ENCODE assay signal across 12 cellular contexts in the genomic region with DNA sequence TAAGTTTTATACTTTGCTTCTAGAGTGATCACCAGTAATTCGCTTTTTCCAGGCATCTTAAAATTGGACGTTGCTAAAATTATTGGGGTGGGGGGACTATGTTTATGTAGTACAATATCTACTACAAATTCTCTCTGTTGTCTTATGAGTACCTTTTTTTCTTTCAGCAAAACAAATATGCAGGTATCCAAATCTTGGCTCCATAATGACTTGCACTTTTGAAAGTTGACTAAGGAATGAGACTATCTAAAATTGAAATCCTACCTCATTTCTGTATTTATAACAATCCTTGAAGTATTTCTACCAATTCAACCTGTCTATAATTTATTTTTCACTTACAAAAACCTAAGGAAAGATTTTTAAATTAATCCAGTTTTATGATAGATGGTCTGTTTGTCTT. TPM values are rescaled to one million over a fixed set of nuclear protein-coding genes. Genes with fewer than 3 reads are reported as not detected.
DNase-seq lines count a peak whose midpoint lies in the region; ATAC-seq, FAIRE-seq and TF ChIP-seq lines count a peak whose summit lies in the region.
"Had no signal": no experiment of that assay in that cellular context is flagged by ENCODE, and none has a peak within 500 bp of the region (broad histone marks: within the 10 kb centered on the region; RNA-seq: fewer than 3 reads in every experiment).

No MANE protein-coding gene starts in this region.

- H3K79me2 ChIP-seq in GM23248 (ENCODE audit: insufficient read depth) = peaks cover 73% of the 10 kb centered on the region

- peaks cover 27% of the 10 kb centered on the region for H3K4me1 Mint-ChIP-seq in activated T-helper 17 cell treated with anti-CD3 and anti-CD28 coated beads, Interleukin-2, amount 50 U/mL, for 72 hours

- peaks cover 46% of the 10 kb centered on the region for H3K36me3 Mint-ChIP-seq in activated T-helper 17 cell treated with anti-CD3 and anti-CD28 coated beads, Interleukin-2, amount 50 U/mL, for 72 hours (ENCODE audit: low read depth)

- no peaks in the 10 kb centered on the region for H3K9me2 ChIP-seq in GM23248 (ENCODE audit: insufficient read depth)

- TF ChIP-seq CTCF in A549 (IDR thresholded peaks at IDR 0.05) (no peak), ascending aorta (IDR thresholded peaks at IDR 0.05) (no peak), WERI-Rb-1 (IDR thresholded peaks at IDR 0.05; ENCODE audit: low read depth, low read length) (no peak)

- peaks cover 46% of the 10 kb centered on the region for H3F3A ChIP-seq in GM23248 (ENCODE audit: insufficient read depth)

- peak overlapping the region; percentile 95 for H3K9ac ChIP-seq in GM23248
- peak overlapping the region; percentile 92; the same call in 1 of the 2 replicates for H3K9ac ChIP-seq in iPS-20b (ENCODE audit: low read depth, low read length)
- H3K9ac ChIP-seq: parathyroid adenoma had no signal

- CTCF ChIA-PET in A549 (lab: Yijun Ruan, JAX) = interaction anchor here (0.8 to 1.2 kb wide), 2 partner anchors 11 to 130 kb away, joined by 4 to 8 read pairs; no protein-coding TSS in a partner anchor

- H3K9me3 ChIP-seq in A549 (no peaks in the 10 kb centered on the region), GM23248 (ENCODE audit: low read depth) (no peaks in the 10 kb centered on the region), iPS-20b (ENCODE audit: insufficient read depth, low read depth, low read length) (no peaks in the 10 kb centered on the region), ascending aorta (no peaks in the 10 kb centered on the region), WERI-Rb-1 (ENCODE audit: severe bottlenecking) (no peaks in the 10 kb centered on the region)

- H3K27me3 ChIP-seq in GM23248 (replicated peaks; ENCODE audit: insufficient read depth) (no peaks in the 10 kb centered on the region), iPS-20b (ENCODE audit: insufficient read depth, low read length) (peaks cover 23% of the 10 kb centered on the region), ascending aorta (no peaks in the 10 kb centered on the region), WERI-Rb-1 (ENCODE audit: insufficient read depth, low read depth, severe bottlenecking) (no peaks in the 10 kb centered on the region)

- ATAC-seq in A549 (no peak), HG03095 (IDR thresholded peaks at IDR 0.05; ENCODE audit: unreplicated experiment) (no peak)
- no peak for ATAC-seq in activated T-helper 17 cell treated with anti-CD3 and anti-CD28 coated beads, Interleukin-2, amount 50 U/mL, for 72 hours (replicated peaks)
- ATAC-seq: stimulated activated naive B cell treated with anti-CD40 and anti-IgM and Interleukin-4, amounts not matched to agents 10 μg/mL and 1 μg/mL and 100 μg/mL, for 72 hours had no signal

- peaks cover 65% of the 10 kb centered on the region for H3K4me1 ChIP-seq in A549
- H3K4me1 ChIP-seq in GM23248 (ENCODE audit: insufficient read depth) = peaks cover 49% of the 10 kb centered on the region
- H3K4me1 ChIP-seq in iPS-20b (ENCODE audit: insufficient read depth, low read length) = peaks cover 13% of the 10 kb centered on the region
- peaks cover 7 to 20% of the 10 kb centered on the region in 2 donors for H3K4me1 ChIP-seq in ascending aorta

- H2AFZ ChIP-seq in GM23248 = no peak overlapping the region
- H2AFZ ChIP-seq: parathyroid adenoma had no signal

- WGBS in A549 (ENCODE audit: missing lambda C conversion rate) = 5% methylated on average over 2 of the region's 2 CpGs
- WGBS in GM23248 (ENCODE audit: low coverage in 1 of 2, low lambda C conversion rate in 2 of 2, missing lambda C conversion rate in 2 of 2), 2 experiments = 32 to 38% methylated on average over 2 of the region's 2 CpGs

- no peaks in the 10 kb centered on the region for H3K27me3 Mint-ChIP-seq in activated T-helper 17 cell treated with anti-CD3 and anti-CD28 coated beads, Interleukin-2, amount 50 U/mL, for 72 hours
- H3K27me3 Mint-ChIP-seq: stimulated activated naive B cell treated with anti-CD40 and anti-IgM and Interleukin-4, amounts not matched to agents 10 μg/mL and 1 μg/mL and 100 μg/mL, for 72 hours had no signal

- no peaks in the 10 kb centered on the region for H3K9me3 Mint-ChIP-seq in activated T-helper 17 cell treated with anti-CD3 and anti-CD28 coated beads, Interleukin-2, amount 50 U/mL, for 72 hours
- H3K9me3 Mint-ChIP-seq: stimulated activated naive B cell treated with anti-CD40 and anti-IgM and Interleukin-4, amounts not matched to agents 10 μg/mL and 1 μg/mL and 100 μg/mL, for 72 hours had no signal

- no peak for TF ChIP-seq POLR2A in A549 (IDR thresholded peaks at IDR 0.05; ENCODE audit: low read length)

- in situ Hi-C loops in GM23248 (cut with MboI) = loop anchor here (25.0 kb wide), 1 partner anchor 346 kb away; a partner anchor contains a TSS

- peak overlapping the region; percentile 76 to 94 for H3K27ac ChIP-seq in A549
- peak overlapping the region; percentile 84 for H3K27ac ChIP-seq in GM23248
- H3K27ac ChIP-seq in iPS-20b (ENCODE audit: low read length) = no peak overlapping the region
- peak overlapping the region in 1 of 2 donors; percentile 95 for H3K27ac ChIP-seq in ascending aorta
- H3K27ac ChIP-seq in WERI-Rb-1 = no peak overlapping the region
- H3K27ac ChIP-seq: parathyroid adenoma had no signal

- FAIRE-seq in A549 (lab: Jason Lieb, UNC) = no peak

- H3K4me3 ChIP-seq in A549 = peak overlapping the region; percentile 91
- H3K4me3 ChIP-seq in GM23248 = peak overlapping the region; percentile 95
- H3K4me3 ChIP-seq in iPS-20b (ENCODE audit: low read length) = peak overlapping the region; percentile 98; the same call in 1 of the 2 replicates
- H3K4me3 ChIP-seq in ascending aorta = no peak overlapping the region
- no peak overlapping the region for H3K4me3 ChIP-seq in WERI-Rb-1 (ENCODE audit: low read depth, low read length)

- peak overlapping the region; percentile 86 for H3K4me3 Mint-ChIP-seq in activated T-helper 17 cell treated with anti-CD3 and anti-CD28 coated beads, Interleukin-2, amount 50 U/mL, for 72 hours

- TF ChIP-seq EP300 in A549 (IDR thresholded peaks at IDR 0.05) = no peak

- H3K27ac Mint-ChIP-seq in activated T-helper 17 cell treated with anti-CD3 and anti-CD28 coated beads, Interleukin-2, amount 50 U/mL, for 72 hours = peak overlapping the region; percentile 67
- H3K27ac Mint-ChIP-seq: stimulated activated naive B cell treated with anti-CD40 and anti-IgM and Interleukin-4, amounts not matched to agents 10 μg/mL and 1 μg/mL and 100 μg/mL, for 72 hours had no signal

- POLR2A ChIA-PET in A549 (lab: Yijun Ruan, JAX) = no interaction called here

- H3K4me2 ChIP-seq in A549 = peak overlapping the region; percentile 96
- H3K4me2 ChIP-seq in GM23248 (ENCODE audit: unreplicated experiment) = peak overlapping the region; percentile 92

- peaks cover 14% of the 10 kb centered on the region; the same call in 1 of the 2 replicates for H3K36me3 ChIP-seq in GM23248 (ENCODE audit: low read depth)
- H3K36me3 ChIP-seq in iPS-20b (ENCODE audit: insufficient read depth, low read depth, low read length) = peaks cover 14% of the 10 kb centered on the region
- peaks cover 0 to 13% of the 10 kb centered on the region in 2 donors for H3K36me3 ChIP-seq in ascending aorta
- peaks cover 27% of the 10 kb centered on the region for H3K36me3 ChIP-seq in WERI-Rb-1

- no peak for DNase-seq in A549 (ENCODE audit: low read depth in 1 of 2, low spot score in 1 of 2)
- no peak for DNase-seq in GM23248
- DNase-seq in ascending aorta (ENCODE audit: low spot score in 2 of 2) = no peak
- DNase-seq in activated effector memory CD4-positive, alpha-beta T cell treated with Interleukin-2 at 50 U/mL for 16 hours = no peak
- no peak for DNase-seq in WERI-Rb-1
- DNase-seq: NCI-H1930; Right ventricle myocardium superior; stimulated activated naive B cell treated with anti-CD40 and anti-IgM and Interleukin-4, amounts not matched to agents 10 μg/mL and 1 μg/mL and 100 μg/mL, for 72 hours had no signal

- TF ChIP-seq RAD21 in A549 (conservative IDR thresholded peaks at IDR 0.05 in 1 of 2, IDR thresholded peaks at IDR 0.05 in 1 of 2) = no peak

- no peaks in the 10 kb centered on the region for H4K20me1 ChIP-seq in GM23248 (ENCODE audit: insufficient read depth)

- intact Hi-C loops in ascending aorta (cut with DNase I) = loop anchor here (10.0 kb wide), 1 partner anchor 1368 kb away; a partner anchor contains a TSS

TF ChIP-seq in A549, 52 proteins besides CTCF, POLR2A, EP300 and RAD21:
- TF ChIP-seq KDM1A (IDR thresholded peaks at IDR 0.05; ENCODE audit: low read depth) = no peak
- peak; percentile 78 for TF ChIP-seq NFE2L2 (conservative IDR thresholded peaks at IDR 0.05; ENCODE audit: low read length)

RNA-seq across cellular contexts. Expression of a gene that starts 2.4 kb away (rescaled TPM):
- polyA plus RNA-seq in A549 (2011; rRNA removed) (187 and 379 TPM in 2 replicates), A549 (2017; fragmentation: RNase III; extraction: RNeasy Plus Mini Kit Qiagen cat#74134 plus additional on column Dnase treatment) (154 to 197 TPM (median 177 TPM) in 3 replicates), GM23248 (2016; fragmentation: Nextera tagmentation; extraction: Ambion mirVana) (174 and 181 TPM in 2 replicates)
- polyA plus RNA-seq in A549 (2012; cell fraction: cytosol; rRNA removed) = 156 and 163 TPM in 2 replicates
- polyA plus RNA-seq in A549 (2012; cell fraction: nucleus; rRNA removed) = 1,193 and 1,318 TPM in 2 replicates
- 837 and 1,039 TPM in 2 replicates for polyA minus RNA-seq in A549 (2011; rRNA and poly(A)+ RNA removed)
- 391 and 475 TPM in 2 replicates for total RNA-seq in GM23248 (2014; rRNA removed; shearing (Covaris generic))
- total RNA-seq in activated T-helper 17 cell treated with anti-CD3 and anti-CD28 coated beads, Interleukin-2, amount 50 U/mL, for 72 hours = 100 to 1,000 TPM; 319 to 383 TPM
- 577 TPM for total RNA-seq in ascending aorta

Comparison
In these comparisons a context has a peak if more than half of its experiments do, and no peak if none do; other contexts are left out.
1. H3K27ac ChIP-seq: peak in A549 (2 of 2) and GM23248 (single experiment); none in iPS-20b (single experiment) and WERI-Rb-1 (single experiment).
2. H3K4me3 ChIP-seq: peak in A549 (single experiment), GM23248 (single experiment) and iPS-20b (single experiment); none in ascending aorta (0 of 2) and WERI-Rb-1 (single experiment).